Comparison of ENCODE assay signal across 8 cellular contexts in genomic region chr17:79837888-79838540, GRCh38. TPM values are rescaled to one million over a fixed set of nuclear protein-coding genes. Genes with fewer than 3 reads are reported as not detected.
A peak's percentile ranks its signal among the peaks of the same experiment; 100 is the strongest.
DNase-seq lines count a peak whose midpoint lies in the region; ATAC-seq and TF ChIP-seq lines count a peak whose summit lies in the region.

No MANE protein-coding gene starts in this region.

- peaks cover 90% of the 10 kb centered on the region for H3K27me3 ChIP-seq in HUES64 (ENCODE audit: insufficient read depth, low read length)

- ATAC-seq in HG02970 (IDR thresholded peaks at IDR 0.05; ENCODE audit: low FRiP score, unreplicated experiment) (no peak), GM18870 (IDR thresholded peaks at IDR 0.05; ENCODE audit: unreplicated experiment) (no peak)

- H3K4me3 Mint-ChIP-seq in activated CD4-positive, alpha-beta T cell treated with anti-CD3 and anti-CD28 coated beads, Interleukin-2, amount 10 ng/mL, durations not matched to agents 7 days and 5 days, result peak overlapping the region; percentile 91

- H3K4me3 ChIP-seq in HUES64 (ENCODE audit: low read length) (peak overlapping the region; percentile 61), fibroblast of mammary gland (ENCODE audit: control insufficient read depth, low read depth, low read length) (peak overlapping the region; percentile 90), retinal pigment epithelial cell (ENCODE audit: low read length) (peak overlapping the region; percentile 89)

- H3K36me3 Mint-ChIP-seq in activated CD4-positive, alpha-beta T cell treated with anti-CD3 and anti-CD28 coated beads, Interleukin-2, amount 10 ng/mL, durations not matched to agents 7 days and 5 days (ENCODE audit: low read depth), result peaks cover 28% of the 10 kb centered on the region

- POLR2A ChIA-PET in activated CD4-positive, alpha-beta T cell treated with anti-CD3 and anti-CD28 coated beads, Interleukin-2, amount 10 ng/mL, durations not matched to agents 7 days and 5 days (lab: Charles Lee), result no interaction called here

- TF ChIP-seq CTCF in fibroblast of mammary gland (conservative IDR thresholded peaks at IDR 0.05; ENCODE audit: control insufficient read depth, insufficient read depth, low read depth, low read length) (no peak), retinal pigment epithelial cell (conservative IDR thresholded peaks at IDR 0.05; ENCODE audit: low read depth, low read length) (no peak)

- peaks cover 30% of the 10 kb centered on the region for H3K27me3 Mint-ChIP-seq in activated CD4-positive, alpha-beta T cell treated with anti-CD3 and anti-CD28 coated beads, Interleukin-2, amount 10 ng/mL, durations not matched to agents 7 days and 5 days

- WGBS in HUES64, result under 1% methylated on average over 20 of the region's 30 CpGs

- H3K9ac ChIP-seq in HUES64 (ENCODE audit: low read depth, low read length), result no peak overlapping the region; the same call in 1 of the 2 replicates

- H3K9me3 ChIP-seq in HUES64 (ENCODE audit: insufficient read depth, low read depth, low read length), result no peaks in the 10 kb centered on the region; the same call in 1 of the 2 replicates

- peaks cover 42% of the 10 kb centered on the region for H3K4me1 Mint-ChIP-seq in activated CD4-positive, alpha-beta T cell treated with anti-CD3 and anti-CD28 coated beads, Interleukin-2, amount 10 ng/mL, durations not matched to agents 7 days and 5 days

- no peak overlapping the region for H3K27ac ChIP-seq in HUES64 (ENCODE audit: low read depth, low read length)

- H3K9me3 Mint-ChIP-seq in activated CD4-positive, alpha-beta T cell treated with anti-CD3 and anti-CD28 coated beads, Interleukin-2, amount 10 ng/mL, durations not matched to agents 7 days and 5 days, result no peaks in the 10 kb centered on the region

- CTCF ChIA-PET in activated CD4-positive, alpha-beta T cell treated with anti-CD3 and anti-CD28 coated beads, Interleukin-2, amount 10 ng/mL, durations not matched to agents 7 days and 5 days (lab: Charles Lee), result interaction anchor here (0.6 to 14.5 kb wide), 4 partner anchors 28 to 660 kb away, joined by 3 to 257 read pairs (median 4); partner anchors contain the start of genes CBX8 and GAA

- peak overlapping the region; percentile 94 for H3K27ac Mint-ChIP-seq in activated CD4-positive, alpha-beta T cell treated with anti-CD3 and anti-CD28 coated beads, Interleukin-2, amount 10 ng/mL, durations not matched to agents 7 days and 5 days

- no peaks in the 10 kb centered on the region for H3K36me3 ChIP-seq in HUES64 (ENCODE audit: insufficient read depth, low read length)

- peaks cover 27% of the 10 kb centered on the region for H3K4me1 ChIP-seq in HUES64 (ENCODE audit: insufficient read depth, low read length)

- DNase-seq in activated CD4-positive, alpha-beta T cell treated with anti-CD3 and anti-CD28 coated beads, Interleukin-2, amount 10 ng/mL, durations not matched to agents 7 days and 5 days, result peak; percentile 55
- DNase-seq in fibroblast of mammary gland (ENCODE audit: low read depth) (no peak), retinal pigment epithelial cell (ENCODE audit: low read depth) (no peak), NK-92 (lab: John Stamatoyannopoulos, UW; ENCODE audit: unreplicated experiment) (no peak), NCI-H524 treated with DMSO at 0.1 percent for 48 hours (lab: John Stamatoyannopoulos, UW) (no peak)

RNA-seq across cellular contexts. Expression of gene CBX4, which starts 1.2 kb away (rescaled TPM):
- polyA plus RNA-seq in HUES64 (2013, experiment 1 of 2), result 2.3 TPM
- 2.5 TPM for polyA plus RNA-seq in HUES64 (2013, experiment 2 of 2)
- 10 to 100 TPM; 35.0 TPM for total RNA-seq in activated CD4-positive, alpha-beta T cell treated with anti-CD3 and anti-CD28 coated beads, Interleukin-2, amount 10 ng/mL, durations not matched to agents 7 days and 5 days

RNA-seq across cellular contexts. Expression of gene CBX8, which starts 41.1 kb away (rescaled TPM):
- polyA plus RNA-seq in HUES64 (2013, experiment 1 of 2), result 1.1 TPM
- 3.0 TPM for polyA plus RNA-seq in HUES64 (2013, experiment 2 of 2)
- total RNA-seq in activated CD4-positive, alpha-beta T cell treated with anti-CD3 and anti-CD28 coated beads, Interleukin-2, amount 10 ng/mL, durations not matched to agents 7 days and 5 days, result 1 to 10 TPM; 4.3 to 6.4 TPM
